In genomic region chr19:51111606-51112005, GRCh38 we compare ENCODE assay signal across 1 cellular context.
TF ChIP-seq lines count a peak whose summit lies in the region.

No MANE protein-coding gene starts in this region.

TF ChIP-seq in H1, 55 proteins besides CTCF, POLR2A, EP300 and RAD21:
- TF ChIP-seq ATF3 (IDR thresholded peaks at IDR 0.05; ENCODE audit: insufficient read depth, low read depth, low read length) (no peak), KDM5A (IDR thresholded peaks at IDR 0.05; ENCODE audit: low read length) (no peak), EGR1 (IDR thresholded peaks at IDR 0.05; ENCODE audit: borderline replicate concordance, low read depth, low read length) (no peak), EZH2 (IDR thresholded peaks at IDR 0.05; ENCODE audit: low read depth, low read length, severe bottlenecking) (no peak), NANOG (IDR thresholded peaks at IDR 0.05; ENCODE audit: insufficient read depth, low read depth, low read length, poor library complexity, severe bottlenecking) (no peak), BACH1 (IDR thresholded peaks at IDR 0.05; ENCODE audit: low read length) (no peak), SP2 (IDR thresholded peaks at IDR 0.05; ENCODE audit: low read length) (no peak), NRF1 (IDR thresholded peaks at IDR 0.05; ENCODE audit: low read depth, low read length) (no peak), SP4 (IDR thresholded peaks at IDR 0.05; ENCODE audit: low read length) (no peak), RNF2 (IDR thresholded peaks at IDR 0.05; ENCODE audit: borderline replicate concordance, low read depth, low read length, missing control alignments, poor library complexity, severe bottlenecking) (no peak), CHD2 (IDR thresholded peaks at IDR 0.05; ENCODE audit: low read length) (no peak), GABPA (IDR thresholded peaks at IDR 0.05; ENCODE audit: borderline replicate concordance, insufficient read depth, low read length) (no peak), HDAC6 (IDR thresholded peaks at IDR 0.05; ENCODE audit: low read depth, low read length) (no peak), SIN3A (conservative IDR thresholded peaks at IDR 0.05 in 1 of 2, IDR thresholded peaks at IDR 0.05 in 1 of 2; ENCODE audit: low read depth in 1 of 2, low read length in 2 of 2) (no peak), YY1 (IDR thresholded peaks at IDR 0.05; ENCODE audit: low read depth, low read length) (no peak)
